ENCODE assay signal across 24 cellular contexts in the genomic region with DNA sequence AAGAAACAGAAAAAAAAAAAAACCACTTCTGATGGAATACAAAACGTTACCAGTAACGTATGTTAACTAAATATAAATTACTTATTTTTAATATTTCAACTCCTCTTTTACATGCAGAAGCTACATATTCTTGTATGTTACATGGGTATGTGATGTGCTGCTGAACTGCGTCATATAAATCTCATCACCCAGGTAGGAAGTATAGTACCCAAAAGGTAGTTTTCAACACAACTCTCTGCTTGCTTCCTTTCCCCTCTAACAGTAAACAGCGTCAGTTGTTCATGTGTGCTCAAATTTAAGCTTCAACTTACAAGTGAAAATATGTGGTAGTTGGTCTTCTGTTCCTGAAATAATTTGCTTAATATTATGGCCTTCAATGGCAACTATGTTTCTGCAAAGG.
"Had no signal": no experiment of that assay in that cellular context is flagged by ENCODE, and none has a peak within 500 bp of the region (broad histone marks: within the 10 kb centered on the region; RNA-seq: fewer than 3 reads in every experiment).

No MANE protein-coding gene starts in this region.

- H3K36me3 Mint-ChIP-seq: IgD-negative memory B cell had no signal

- H3K4me3 Mint-ChIP-seq: IgD-negative memory B cell had no signal

- H3K4me3 ChIP-seq: K562 had no signal

- H3K27ac ChIP-seq: HL-60, KMS-11, RWPE1 had no signal

- H3K27ac Mint-ChIP-seq: IgD-negative memory B cell had no signal

- DNase-seq: Kasumi-1, MM.1S, NCI-H1092 treated with DMSO at 0.1 percent for 48 hours, NCI-H1436, NCI-H187, NCI-H2029, NCI-H2081 treated with DMSO at 0.1 percent for 48 hours, NCI-H2171, NCI-H226, NCI-H446, NCI-H510A, NCI-H524 treated with DMSO at 0.1 percent for 48 hours, NCI-H69, NCI-H774, PC-3, SHP77, SK-N-SH had no signal

- H3K4me2 ChIP-seq: KMS-11, SK-N-SH had no signal

- FAIRE-seq: HTR-8/SVneo, K562 had no signal

- H3K9ac ChIP-seq: KMS-11, SK-N-SH had no signal

- ATAC-seq: K562, Panc1, PC-3 had no signal

- H3K9me3 ChIP-seq: SK-N-SH had no signal

- H3K4me1 Mint-ChIP-seq: IgD-negative memory B cell had no signal

- H3K9me3 Mint-ChIP-seq: IgD-negative memory B cell had no signal

- H3K27me3 Mint-ChIP-seq: IgD-negative memory B cell had no signal
